In the genomic region with DNA sequence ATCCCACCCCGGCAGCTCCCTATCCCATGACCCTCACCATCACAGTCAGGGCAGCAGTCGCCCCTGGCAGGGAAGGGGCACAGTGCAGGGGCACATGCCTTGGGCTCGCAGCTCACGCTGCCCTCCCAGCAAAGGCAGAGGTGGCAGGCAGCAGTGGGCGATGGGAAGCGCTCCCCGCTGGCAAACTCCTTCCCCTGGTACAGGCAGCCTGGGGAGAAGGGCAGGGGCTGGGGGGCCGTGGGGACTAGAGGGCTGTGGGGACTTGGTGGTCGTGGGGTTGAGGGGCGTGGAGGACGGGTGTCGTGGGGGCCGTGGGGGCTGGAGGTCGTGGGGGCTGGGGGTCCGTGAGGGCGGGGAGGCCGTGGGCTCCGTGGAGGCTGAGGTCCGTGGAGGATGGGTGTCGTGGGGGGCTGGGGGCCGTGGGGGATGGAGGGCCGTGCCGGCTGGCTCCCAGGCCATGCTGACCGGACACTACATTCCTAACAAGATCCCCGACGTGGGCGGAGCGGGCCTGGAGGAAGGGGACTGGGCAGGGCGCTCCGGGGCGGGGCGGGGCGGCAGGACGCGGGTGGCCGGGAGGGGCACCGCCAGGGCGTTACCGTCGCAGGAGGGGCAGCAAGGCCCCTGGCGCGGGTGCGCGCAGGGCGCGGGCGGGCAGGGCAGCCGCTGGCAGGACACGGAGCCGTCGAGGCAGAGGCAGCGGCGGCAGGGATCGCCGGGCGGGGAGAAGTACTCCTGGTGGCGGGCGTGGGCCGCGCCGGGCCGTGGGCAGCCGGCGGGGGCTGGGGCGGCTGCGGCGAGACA, we compare ENCODE assay signal across 9 cellular contexts. TPM values are rescaled to one million over a fixed set of nuclear protein-coding genes. Genes with fewer than 3 reads are reported as not detected.
A peak's percentile ranks its signal among the peaks of the same experiment; 100 is the strongest.
DNase-seq lines count a peak whose midpoint lies in the region; ATAC-seq, FAIRE-seq and TF ChIP-seq lines count a peak whose summit lies in the region.
"Had no signal": no experiment of that assay in that cellular context is flagged by ENCODE, and none has a peak within 500 bp of the region (broad histone marks: within the 10 kb centered on the region; RNA-seq: fewer than 3 reads in every experiment).

No MANE protein-coding gene starts in this region.

- H4K20me1 ChIP-seq in hepatocyte (ENCODE audit: insufficient read depth, poor library complexity, severe bottlenecking) = no peaks in the 10 kb centered on the region

- H3K36me3 ChIP-seq in hepatocyte (replicated peaks; ENCODE audit: insufficient read depth, low read depth) = no peaks in the 10 kb centered on the region
- H3K36me3 ChIP-seq in uterus = no peaks in the 10 kb centered on the region

- peak overlapping the region; percentile 82 for H3K4me2 ChIP-seq in hepatocyte

- H3K36me3 Mint-ChIP-seq in WTC11 = no peaks in the 10 kb centered on the region
- H3K36me3 Mint-ChIP-seq in stimulated activated memory B cell treated with anti-CD40 and anti-IgM and Interleukin-4, amounts not matched to agents 10 μg/mL and 1 μg/mL and 100 μg/mL, for 72 hours = no peaks in the 10 kb centered on the region
- H3K36me3 Mint-ChIP-seq: brain had no signal

- intact Hi-C loops in uterus (cut with DNase I; ENCODE audit: low total_unique reads) = no loop called here

- 52% methylated on average over 15 of the region's 67 CpGs for WGBS in hepatocyte (ENCODE audit: low lambda C conversion rate, missing lambda C conversion rate)

- FAIRE-seq in D721Med (lab: Jason Lieb, UNC) = no peak
- FAIRE-seq: TTC549 had no signal

- no peaks in the 10 kb centered on the region for H3K4me1 ChIP-seq in hepatocyte (ENCODE audit: insufficient read depth)
- no peaks in the 10 kb centered on the region for H3K4me1 ChIP-seq in uterus

- peaks cover 7% of the 10 kb centered on the region; the same call in 1 of the 2 replicates for H3K27me3 Mint-ChIP-seq in WTC11 (ENCODE audit: low read depth)
- peaks cover 16% of the 10 kb centered on the region for H3K27me3 Mint-ChIP-seq in stimulated activated memory B cell treated with anti-CD40 and anti-IgM and Interleukin-4, amounts not matched to agents 10 μg/mL and 1 μg/mL and 100 μg/mL, for 72 hours

- H3K9me3 ChIP-seq in hepatocyte (ENCODE audit: low read depth) (no peaks in the 10 kb centered on the region), uterus (no peaks in the 10 kb centered on the region)

- H2AFZ ChIP-seq in hepatocyte = no peak overlapping the region

- H3K27me3 ChIP-seq in hepatocyte = peaks cover 5% of the 10 kb centered on the region
- peaks cover 0 to 4% of the 10 kb centered on the region in 2 donors for H3K27me3 ChIP-seq in uterus

- POLR2A ChIA-PET in WTC11 (lab: Charles Lee) = no interaction called here

- H3K27ac ChIP-seq in hepatocyte (no peak overlapping the region), uterus (no peak overlapping the region)

- H3K4me3 ChIP-seq in hepatocyte = no peak overlapping the region
- no peak overlapping the region for H3K4me3 ChIP-seq in uterus

- no peaks in the 10 kb centered on the region for H3K9me2 ChIP-seq in hepatocyte (replicated peaks; ENCODE audit: insufficient read depth)

- TF ChIP-seq POLR2A in uterus (IDR thresholded peaks at IDR 0.05) = no peak

- no peak overlapping the region for H3K27ac Mint-ChIP-seq in WTC11
- no peak overlapping the region for H3K27ac Mint-ChIP-seq in stimulated activated memory B cell treated with anti-CD40 and anti-IgM and Interleukin-4, amounts not matched to agents 10 μg/mL and 1 μg/mL and 100 μg/mL, for 72 hours
- H3K27ac Mint-ChIP-seq: brain had no signal

- H3K4me3 Mint-ChIP-seq in WTC11 = peak overlapping the region; percentile 50
- H3K4me3 Mint-ChIP-seq in stimulated activated memory B cell treated with anti-CD40 and anti-IgM and Interleukin-4, amounts not matched to agents 10 μg/mL and 1 μg/mL and 100 μg/mL, for 72 hours = peak overlapping the region; percentile 49
- H3K4me3 Mint-ChIP-seq: brain had no signal

- TF ChIP-seq CTCF in WTC11 (IDR thresholded peaks at IDR 0.05) = no peak
- TF ChIP-seq CTCF in hepatocyte (IDR thresholded peaks at IDR 0.05; ENCODE audit: poor library complexity) = no peak
- TF ChIP-seq CTCF in uterus (IDR thresholded peaks at IDR 0.05) = no peak
- no peak for TF ChIP-seq CTCF in D721Med (IDR thresholded peaks at IDR 0.05; ENCODE audit: insufficient read depth, missing control alignments)

- ATAC-seq in WTC11 = peak; percentile 23
- peak; percentile 28 for ATAC-seq in stimulated activated memory B cell treated with anti-CD40 and anti-IgM and Interleukin-4, amounts not matched to agents 10 μg/mL and 1 μg/mL and 100 μg/mL, for 72 hours

- H3K79me2 ChIP-seq in hepatocyte = no peaks in the 10 kb centered on the region

- CTCF ChIA-PET in WTC11 (lab: Charles Lee) = interaction anchor here (1.4 to 1.5 kb wide), 2 partner anchors 56 to 717 kb away, joined by 3 to 6 read pairs; no protein-coding TSS in a partner anchor

- peaks cover 3% of the 10 kb centered on the region; the same call in 1 of the 2 replicates for H3K4me1 Mint-ChIP-seq in WTC11
- no peaks in the 10 kb centered on the region for H3K4me1 Mint-ChIP-seq in stimulated activated memory B cell treated with anti-CD40 and anti-IgM and Interleukin-4, amounts not matched to agents 10 μg/mL and 1 μg/mL and 100 μg/mL, for 72 hours
- H3K4me1 Mint-ChIP-seq: brain had no signal

- no peaks in the 10 kb centered on the region for H3K9me3 Mint-ChIP-seq in WTC11
- H3K9me3 Mint-ChIP-seq in stimulated activated memory B cell treated with anti-CD40 and anti-IgM and Interleukin-4, amounts not matched to agents 10 μg/mL and 1 μg/mL and 100 μg/mL, for 72 hours = no peaks in the 10 kb centered on the region
- H3K9me3 Mint-ChIP-seq: brain had no signal

- DNase-seq in HuH-7.5 (ENCODE audit: low spot score) (peak; percentile 64), WTC11 (ENCODE audit: low spot score) (peak; percentile 52), hepatocyte (ENCODE audit: low spot score) (peak; percentile 51), uterus (no peak), NCI-H774 (lab: John Stamatoyannopoulos, UW) (no peak), D721Med (ENCODE audit: insufficient read length, low spot score) (no peak)

TF ChIP-seq in WTC11, 78 proteins besides CTCF, POLR2A, EP300 and RAD21 (continues in another document):
- TF ChIP-seq KAT7 (CRISPR knock-in tag; IDR thresholded peaks at IDR 0.05; ENCODE audit: borderline replicate concordance) (no peak), SP1 (CRISPR knock-in tag; conservative IDR thresholded peaks at IDR 0.05) (no peak), GABPB1 (CRISPR knock-in tag; IDR thresholded peaks at IDR 0.05) (no peak), HMGA2 (CRISPR knock-in tag; IDR thresholded peaks at IDR 0.05) (no peak), FOXP1 (CRISPR knock-in tag; IDR thresholded peaks at IDR 0.05; ENCODE audit: borderline replicate concordance) (no peak)
- TF ChIP-seq, protein P1, sequence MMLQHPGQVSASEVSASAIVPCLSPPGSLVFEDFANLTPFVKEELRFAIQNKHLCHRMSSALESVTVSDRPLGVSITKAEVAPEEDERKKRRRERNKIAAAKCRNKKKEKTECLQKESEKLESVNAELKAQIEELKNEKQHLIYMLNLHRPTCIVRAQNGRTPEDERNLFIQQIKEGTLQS (CRISPR knock-in tag; conservative IDR thresholded peaks at IDR 0.05) = no peak
- TF ChIP-seq, protein P2, sequence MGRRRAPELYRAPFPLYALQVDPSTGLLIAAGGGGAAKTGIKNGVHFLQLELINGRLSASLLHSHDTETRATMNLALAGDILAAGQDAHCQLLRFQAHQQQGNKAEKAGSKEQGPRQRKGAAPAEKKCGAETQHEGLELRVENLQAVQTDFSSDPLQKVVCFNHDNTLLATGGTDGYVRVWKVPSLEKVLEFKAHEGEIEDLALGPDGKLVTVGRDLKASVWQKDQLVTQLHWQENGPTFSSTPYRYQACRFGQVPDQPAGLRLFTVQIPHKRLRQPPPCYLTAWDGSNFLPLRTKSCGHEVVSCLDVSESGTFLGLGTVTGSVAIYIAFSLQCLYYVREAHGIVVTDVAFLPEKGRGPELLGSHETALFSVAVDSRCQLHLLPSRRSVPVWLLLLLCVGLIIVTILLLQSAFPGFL (CRISPR knock-in tag; IDR thresholded peaks at IDR 0.05; ENCODE audit: borderline replicate concordance) = no peak

RNA-seq across cellular contexts. Expression of a gene that starts 20.0 kb away (rescaled TPM):
- total RNA-seq in WTC11 (2021) (2.5 to 2.9 TPM (median 2.7 TPM) in 3 replicates), hepatocyte (0.20 and 0.40 TPM in 2 replicates), uterus (1 to 10 TPM in 1 of 4 donors, under 1 TPM in 1, not detected in 2; 0.18 to 3.5 TPM)
- polyA plus RNA-seq in hepatocyte = 2.4 and 3.3 TPM in 2 replicates

RNA-seq across cellular contexts. Expression of a gene that starts 27.9 kb away (rescaled TPM):
- total RNA-seq in WTC11 (2021) (117 to 121 TPM (median 120 TPM) in 3 replicates), hepatocyte (181 and 184 TPM in 2 replicates), uterus (100 to 1,000 TPM in 1 of 4 donors, 10 to 100 TPM in 3; 31.2 to 137 (median 61.3) TPM)
- polyA plus RNA-seq in hepatocyte = 422 and 426 TPM in 2 replicates

RNA-seq across cellular contexts. Expression of a gene that starts 47.2 kb away (rescaled TPM):
- total RNA-seq in WTC11 (2021) (0.66 to 0.71 TPM (median 0.69 TPM) in 3 replicates), hepatocyte (0.44 and 0.73 TPM in 2 replicates), uterus (10 to 100 TPM in 1 of 4 donors, 1 to 10 TPM in 3; 2.0 to 52.5 (median 4.5) TPM)
- polyA plus RNA-seq in hepatocyte = 0.55 TPM in 1 of 2 replicates, not detected in the other

Comparison
In these comparisons a context has a peak if more than half of its experiments do, and no peak if none do; other contexts are left out.
1. DNase-seq: peak in HuH-7.5 (single experiment), WTC11 (single experiment) and hepatocyte (single experiment); none in uterus (0 of 2), NCI-H774 (single experiment) and D721Med (single experiment).